11 cellular contexts compared by ENCODE assay signal in the genomic region with DNA sequence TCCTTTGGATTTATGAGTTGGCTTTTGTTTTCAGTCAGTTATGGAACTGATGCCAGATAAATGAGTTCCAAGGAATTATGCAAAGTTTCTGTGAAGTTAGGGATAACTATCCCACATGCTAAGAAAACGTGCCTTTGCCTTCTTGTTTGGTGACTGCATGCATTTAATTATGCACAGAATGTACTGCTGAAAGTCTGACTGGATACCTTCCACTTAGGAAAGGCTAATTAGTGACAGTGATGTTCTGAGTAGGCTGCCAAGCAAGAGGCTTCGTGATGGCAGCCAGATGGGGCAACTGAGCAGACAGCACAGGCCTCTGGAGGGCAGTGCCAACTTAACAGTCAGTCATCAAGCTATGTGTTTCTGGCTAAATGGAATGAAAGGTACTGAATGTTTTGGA.
DNase-seq lines count a peak whose midpoint lies in the region; TF ChIP-seq lines count a peak whose summit lies in the region.
"Had no signal": no experiment of that assay in that cellular context is flagged by ENCODE, and none has a peak within 500 bp of the region (broad histone marks: within the 10 kb centered on the region; RNA-seq: fewer than 3 reads in every experiment).

No MANE protein-coding gene starts in this region.

- peak; percentile 71 for DNase-seq in GM03348 (ENCODE audit: low spot score)
- peak; percentile 67 for DNase-seq in M059J (ENCODE audit: low read depth)
- DNase-seq in dedifferentiated amniotic fluid mesenchymal stem cell (ENCODE audit: extremely low spot score), result peak; percentile 46
- peak; percentile 39 for DNase-seq in neural progenitor cell (ENCODE audit: low spot score)
- DNase-seq in substantia nigra (lab: John Stamatoyannopoulos, UW), result no peak
- no peak for DNase-seq in head of caudate nucleus
- no peak for DNase-seq in NOMO-1 treated with DMSO at 0.1 percent for 48 hours (lab: John Stamatoyannopoulos, UW; ENCODE audit: unreplicated experiment)
- no peak for DNase-seq in KBM-7
- DNase-seq: left ventricle myocardium superior had no signal

- H3K36me3 Mint-ChIP-seq in neural progenitor cell, result no peaks in the 10 kb centered on the region
- H3K36me3 Mint-ChIP-seq: activated naive CD4-positive, alpha-beta T cell treated with anti-CD3 and anti-CD28 coated beads, Interleukin-2, amount 50 U/mL, for 24 hours had no signal

- H2AFZ ChIP-seq in neural progenitor cell (replicated peaks), result no peak overlapping the region

- H3K4me1 Mint-ChIP-seq in neural progenitor cell, result no peaks in the 10 kb centered on the region
- H3K4me1 Mint-ChIP-seq: activated naive CD4-positive, alpha-beta T cell treated with anti-CD3 and anti-CD28 coated beads, Interleukin-2, amount 50 U/mL, for 24 hours had no signal

- H3K27ac Mint-ChIP-seq in neural progenitor cell, result no peak overlapping the region
- H3K27ac Mint-ChIP-seq: activated naive CD4-positive, alpha-beta T cell treated with anti-CD3 and anti-CD28 coated beads, Interleukin-2, amount 50 U/mL, for 24 hours had no signal

- H3K27me3 ChIP-seq in neural progenitor cell, result no peaks in the 10 kb centered on the region

- no peak overlapping the region for H3K4me3 Mint-ChIP-seq in neural progenitor cell
- H3K4me3 Mint-ChIP-seq: activated naive CD4-positive, alpha-beta T cell treated with anti-CD3 and anti-CD28 coated beads, Interleukin-2, amount 50 U/mL, for 24 hours had no signal

- in situ Hi-C loops in KBM-7 (cut with MboI; ENCODE audit: low pct_unique_long_range_greater_than_20kb, low sequenced_read_pairs), result no loop called here

- intact Hi-C loops in head of caudate nucleus (cut with DNase I), result no loop called here

- no peaks in the 10 kb centered on the region for H3F3A ChIP-seq in neural progenitor cell (ENCODE audit: low read depth)

- H3K27me3 Mint-ChIP-seq in neural progenitor cell (ENCODE audit: insufficient read depth, low read depth), result peaks cover 2% of the 10 kb centered on the region

- H3K9me3 Mint-ChIP-seq in neural progenitor cell, result no peaks in the 10 kb centered on the region

- H3K9ac ChIP-seq in neural progenitor cell, result no peak overlapping the region

- no peaks in the 10 kb centered on the region for H4K20me1 ChIP-seq in neural progenitor cell (ENCODE audit: low read depth)

- no peaks in the 10 kb centered on the region for H3K9me3 ChIP-seq in neural progenitor cell (ENCODE audit: low read depth)

- H3K4me1 ChIP-seq in neural progenitor cell, result no peaks in the 10 kb centered on the region

- H3K4me2 ChIP-seq in neural progenitor cell, result no peak overlapping the region

- no peak overlapping the region for H3K4me3 ChIP-seq in neural progenitor cell
- H3K4me3 ChIP-seq: K562 had no signal

- peak; percentile 41 for TF ChIP-seq CTCF in neural progenitor cell (IDR thresholded peaks at IDR 0.05)

- H3K27ac ChIP-seq in neural progenitor cell (no peak overlapping the region), substantia nigra (ENCODE audit: low read depth, low read length, poor library complexity, severe bottlenecking) (no peak overlapping the region)

- H3K36me3 ChIP-seq in neural progenitor cell, result no peaks in the 10 kb centered on the region

- no peaks in the 10 kb centered on the region for H3K79me2 ChIP-seq in neural progenitor cell (ENCODE audit: low read depth)

Comparison
In these comparisons a context has a peak if more than half of its experiments do, and no peak if none do; other contexts are left out.
1. DNase-seq: peak in GM03348 (single experiment), M059J (single experiment), dedifferentiated amniotic fluid mesenchymal stem cell (single experiment) and neural progenitor cell (single experiment); none in substantia nigra (0 of 49), head of caudate nucleus (0 of 42), NOMO-1 treated with DMSO at 0.1 percent for 48 hours (single experiment) and KBM-7 (single experiment).